Comparison of ENCODE assay signal across 25 cellular contexts in genomic region chr15:95111969-95112368, GRCh38.
"Had no signal": no experiment of that assay in that cellular context is flagged by ENCODE, and none has a peak within 500 bp of the region (broad histone marks: within the 10 kb centered on the region; RNA-seq: fewer than 3 reads in every experiment).

No MANE protein-coding gene starts in this region.

- H3K4me2 ChIP-seq: hepatocyte had no signal

- H3K79me2 ChIP-seq: hepatocyte had no signal

- ATAC-seq: effector memory CD8-positive, alpha-beta T cell; esophagus mucosa; foreskin keratinocyte; gastrocnemius medialis; gastroesophageal sphincter; heart left ventricle; heart right ventricle had no signal

- H3K4me1 ChIP-seq: colonic mucosa, esophagus muscularis mucosa, esophagus squamous epithelium, foreskin keratinocyte, gastrocnemius medialis, gastroesophageal sphincter, heart left ventricle, heart right ventricle had no signal

- H3K9me3 ChIP-seq: colonic mucosa, esophagus muscularis mucosa, esophagus squamous epithelium, gastrocnemius medialis, gastroesophageal sphincter, heart left ventricle, heart right ventricle had no signal

- H3K27me3 ChIP-seq: colonic mucosa, esophagus muscularis mucosa, esophagus squamous epithelium, foreskin keratinocyte, gastrocnemius medialis, gastroesophageal sphincter, heart left ventricle, heart right ventricle, hepatocyte had no signal

- H3K4me3 ChIP-seq: colonic mucosa, coronary artery, dorsolateral prefrontal cortex, esophagus muscularis mucosa, esophagus squamous epithelium, gastrocnemius medialis, gastroesophageal sphincter, heart left ventricle, heart right ventricle, hepatocyte had no signal

- H3K27ac ChIP-seq: colonic mucosa, coronary artery, dorsolateral prefrontal cortex, epithelial cell of prostate, esophagus muscularis mucosa, esophagus squamous epithelium, foreskin keratinocyte, gastrocnemius medialis, gastroesophageal sphincter, heart left ventricle, heart right ventricle, hepatocyte had no signal

- DNase-seq: colonic mucosa; cortex of kidney; dermis blood vessel endothelial cell; dorsolateral prefrontal cortex; effector CD4-positive, alpha-beta T cell; effector CD8-positive, alpha-beta T cell; effector memory CD4-positive, alpha-beta T cell; effector memory CD8-positive, alpha-beta T cell; endodermal cell; erythroblast; esophagus squamous epithelium; foreskin fibroblast; foreskin keratinocyte; foreskin melanocyte; gastrocnemius medialis; glutamatergic neuron; head of caudate nucleus; heart left ventricle; heart right ventricle had no signal

- H3K36me3 ChIP-seq: colonic mucosa, esophagus muscularis mucosa, esophagus squamous epithelium, gastrocnemius medialis, gastroesophageal sphincter, heart left ventricle, heart right ventricle had no signal

- H2AFZ ChIP-seq: hepatocyte had no signal
